Comparison of ENCODE assay signal across 19 cellular contexts in the genomic region with DNA sequence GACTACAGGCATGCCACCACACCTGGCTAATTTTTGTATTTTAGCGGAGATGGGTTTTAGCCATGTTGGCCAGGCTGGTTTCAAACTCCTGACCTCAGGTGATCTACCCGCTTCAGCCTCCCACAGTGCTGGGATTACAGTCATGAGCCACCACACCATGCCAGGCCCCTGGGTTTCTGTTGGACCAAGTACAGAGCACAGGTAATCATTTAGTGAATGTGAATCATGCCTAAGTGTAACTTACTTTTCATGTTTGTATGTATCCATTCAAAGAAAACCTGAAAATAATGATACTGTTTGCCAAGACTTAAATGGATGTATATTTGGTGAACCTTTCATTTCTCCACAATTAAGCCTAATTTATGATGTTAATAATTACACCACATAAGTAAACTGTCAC.
DNase-seq lines count a peak whose midpoint lies in the region; ATAC-seq and TF ChIP-seq lines count a peak whose summit lies in the region.
"Had no signal": no experiment of that assay in that cellular context is flagged by ENCODE, and none has a peak within 500 bp of the region (broad histone marks: within the 10 kb centered on the region; RNA-seq: fewer than 3 reads in every experiment).

No MANE protein-coding gene starts in this region.

- no peak for TF ChIP-seq CTCF in RWPE2 (IDR thresholded peaks at IDR 0.05; ENCODE audit: poor library complexity, severe bottlenecking)
- no peak for TF ChIP-seq CTCF in suprapubic skin (IDR thresholded peaks at IDR 0.05)

- no peak for TF ChIP-seq EP300 in suprapubic skin (IDR thresholded peaks at IDR 0.05)

- H3K27ac ChIP-seq in RWPE2 (ENCODE audit: poor library complexity, severe bottlenecking) (peak overlapping the region; percentile 25), suprapubic skin (peak overlapping the region; percentile 8)
- H3K27ac ChIP-seq: HL-60, KMS-11 had no signal

- H3K36me3 ChIP-seq in RWPE2 (ENCODE audit: low read depth), result peaks cover 56% of the 10 kb centered on the region
- no peaks in the 10 kb centered on the region for H3K36me3 ChIP-seq in suprapubic skin

- DNase-seq in NCI-H1417 (lab: John Stamatoyannopoulos, UW) (peak in 2 of 3 experiments; percentile 38 to 85), RWPE2 (ENCODE audit: low spot score) (no peak), suprapubic skin (ENCODE audit: low spot score in 2 of 2) (no peak), NCI-H524 (lab: John Stamatoyannopoulos, UW) (no peak)
- DNase-seq: H7; MM.1S; NCI-H1436; NCI-H187; NCI-H2107; NCI-H524 treated with DMSO at 0.1 percent for 48 hours; NCI-H82; NK-92 treated with Interleukin-12 subunit alpha and Interleukin-12 subunit beta, amount 100 ng/mL, for 24 hours; PC-3; SHP77 had no signal

- ATAC-seq in RWPE2 (ENCODE audit: low read depth), result no peak
- peak; percentile 93 for ATAC-seq in esophagus mucosa
- no peak for ATAC-seq in GM18907 (IDR thresholded peaks at IDR 0.05; ENCODE audit: unreplicated experiment)
- no peak for ATAC-seq in SK-N-SH treated with all-trans-retinoic acid at 6 μM for 48 hours
- ATAC-seq: PC-3 had no signal

- no peak for TF ChIP-seq POLR2A in suprapubic skin (IDR thresholded peaks at IDR 0.05)

- H3K4me3 ChIP-seq in RWPE2 (ENCODE audit: severe bottlenecking) (no peak overlapping the region), suprapubic skin (no peak overlapping the region)

- 75% methylated on average over 2 of the region's 2 CpGs for WGBS in suprapubic skin

- H3K4me1 ChIP-seq in RWPE2 (ENCODE audit: insufficient read depth, poor library complexity, severe bottlenecking), result peaks cover 17% of the 10 kb centered on the region
- H3K4me1 ChIP-seq in suprapubic skin, result peaks cover 6% of the 10 kb centered on the region

- H3K9me3 ChIP-seq in RWPE2 (ENCODE audit: severe bottlenecking) (no peaks in the 10 kb centered on the region), suprapubic skin (no peaks in the 10 kb centered on the region)

- no peaks in the 10 kb centered on the region for H3K27me3 ChIP-seq in RWPE2 (ENCODE audit: insufficient read depth, poor library complexity, severe bottlenecking)
- H3K27me3 ChIP-seq in suprapubic skin, result no peaks in the 10 kb centered on the region

TF ChIP-seq in SK-N-SH treated with all-trans-retinoic acid at 6 μM for 48 hours, 23 proteins besides CTCF, POLR2A, EP300 and RAD21:
- TF ChIP-seq ZFP3 (CRISPR knock-in tag; IDR thresholded peaks at IDR 0.05) (no peak), TSHZ2 (CRISPR knock-in tag; IDR thresholded peaks at IDR 0.05) (no peak), POU6F1 (CRISPR knock-in tag; IDR thresholded peaks at IDR 0.05; ENCODE audit: borderline replicate concordance, low read depth) (no peak), ZC3H10 (CRISPR knock-in tag; IDR thresholded peaks at IDR 0.05) (no peak), RARB (CRISPR knock-in tag; IDR thresholded peaks at IDR 0.05) (no peak), ZNF565 (CRISPR knock-in tag; conservative IDR thresholded peaks at IDR 0.05; ENCODE audit: low read depth) (no peak), ISL1 (CRISPR knock-in tag; IDR thresholded peaks at IDR 0.05) (no peak), ZNF8 (CRISPR knock-in tag; IDR thresholded peaks at IDR 0.05) (no peak), SNAI2 (CRISPR knock-in tag; IDR thresholded peaks at IDR 0.05) (no peak), OSR1 (CRISPR knock-in tag; IDR thresholded peaks at IDR 0.05) (no peak), CSDC2 (CRISPR knock-in tag; IDR thresholded peaks at IDR 0.05) (no peak)
- TF ChIP-seq, protein P1, sequence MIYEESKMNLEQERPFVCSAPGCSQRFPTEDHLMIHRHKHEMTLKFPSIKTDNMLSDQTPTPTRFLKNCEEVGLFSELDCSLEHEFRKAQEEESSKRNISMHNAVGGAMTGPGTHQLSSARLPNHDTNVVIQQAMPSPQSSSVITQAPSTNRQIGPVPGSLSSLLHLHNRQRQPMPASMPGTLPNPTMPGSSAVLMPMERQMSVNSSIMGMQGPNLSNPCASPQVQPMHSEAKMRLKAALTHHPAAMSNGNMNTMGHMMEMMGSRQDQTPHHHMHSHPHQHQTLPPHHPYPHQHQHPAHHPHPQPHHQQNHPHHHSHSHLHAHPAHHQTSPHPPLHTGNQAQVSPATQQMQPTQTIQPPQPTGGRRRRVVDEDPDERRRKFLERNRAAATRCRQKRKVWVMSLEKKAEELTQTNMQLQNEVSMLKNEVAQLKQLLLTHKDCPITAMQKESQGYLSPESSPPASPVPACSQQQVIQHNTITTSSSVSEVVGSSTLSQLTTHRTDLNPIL (CRISPR knock-in tag; IDR thresholded peaks at IDR 0.05; ENCODE audit: low read depth), result no peak
- TF ChIP-seq, protein P2, sequence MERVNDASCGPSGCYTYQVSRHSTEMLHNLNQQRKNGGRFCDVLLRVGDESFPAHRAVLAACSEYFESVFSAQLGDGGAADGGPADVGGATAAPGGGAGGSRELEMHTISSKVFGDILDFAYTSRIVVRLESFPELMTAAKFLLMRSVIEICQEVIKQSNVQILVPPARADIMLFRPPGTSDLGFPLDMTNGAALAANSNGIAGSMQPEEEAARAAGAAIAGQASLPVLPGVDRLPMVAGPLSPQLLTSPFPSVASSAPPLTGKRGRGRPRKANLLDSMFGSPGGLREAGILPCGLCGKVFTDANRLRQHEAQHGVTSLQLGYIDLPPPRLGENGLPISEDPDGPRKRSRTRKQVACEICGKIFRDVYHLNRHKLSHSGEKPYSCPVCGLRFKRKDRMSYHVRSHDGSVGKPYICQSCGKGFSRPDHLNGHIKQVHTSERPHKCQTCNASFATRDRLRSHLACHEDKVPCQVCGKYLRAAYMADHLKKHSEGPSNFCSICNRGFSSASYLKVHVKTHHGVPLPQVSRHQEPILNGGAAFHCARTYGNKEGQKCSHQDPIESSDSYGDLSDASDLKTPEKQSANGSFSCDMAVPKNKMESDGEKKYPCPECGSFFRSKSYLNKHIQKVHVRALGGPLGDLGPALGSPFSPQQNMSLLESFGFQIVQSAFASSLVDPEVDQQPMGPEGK (CRISPR knock-in tag; IDR thresholded peaks at IDR 0.05; ENCODE audit: borderline replicate concordance), result no peak

Comparison
In these comparisons a context has a peak if more than half of its experiments do, and no peak if none do; other contexts are left out.
1. DNase-seq: peak in NCI-H1417 (2 of 3); none in RWPE2 (single experiment), suprapubic skin (0 of 2) and NCI-H524 (0 of 2).